ENCODE assay signal across 8 cellular contexts in the genomic region with DNA sequence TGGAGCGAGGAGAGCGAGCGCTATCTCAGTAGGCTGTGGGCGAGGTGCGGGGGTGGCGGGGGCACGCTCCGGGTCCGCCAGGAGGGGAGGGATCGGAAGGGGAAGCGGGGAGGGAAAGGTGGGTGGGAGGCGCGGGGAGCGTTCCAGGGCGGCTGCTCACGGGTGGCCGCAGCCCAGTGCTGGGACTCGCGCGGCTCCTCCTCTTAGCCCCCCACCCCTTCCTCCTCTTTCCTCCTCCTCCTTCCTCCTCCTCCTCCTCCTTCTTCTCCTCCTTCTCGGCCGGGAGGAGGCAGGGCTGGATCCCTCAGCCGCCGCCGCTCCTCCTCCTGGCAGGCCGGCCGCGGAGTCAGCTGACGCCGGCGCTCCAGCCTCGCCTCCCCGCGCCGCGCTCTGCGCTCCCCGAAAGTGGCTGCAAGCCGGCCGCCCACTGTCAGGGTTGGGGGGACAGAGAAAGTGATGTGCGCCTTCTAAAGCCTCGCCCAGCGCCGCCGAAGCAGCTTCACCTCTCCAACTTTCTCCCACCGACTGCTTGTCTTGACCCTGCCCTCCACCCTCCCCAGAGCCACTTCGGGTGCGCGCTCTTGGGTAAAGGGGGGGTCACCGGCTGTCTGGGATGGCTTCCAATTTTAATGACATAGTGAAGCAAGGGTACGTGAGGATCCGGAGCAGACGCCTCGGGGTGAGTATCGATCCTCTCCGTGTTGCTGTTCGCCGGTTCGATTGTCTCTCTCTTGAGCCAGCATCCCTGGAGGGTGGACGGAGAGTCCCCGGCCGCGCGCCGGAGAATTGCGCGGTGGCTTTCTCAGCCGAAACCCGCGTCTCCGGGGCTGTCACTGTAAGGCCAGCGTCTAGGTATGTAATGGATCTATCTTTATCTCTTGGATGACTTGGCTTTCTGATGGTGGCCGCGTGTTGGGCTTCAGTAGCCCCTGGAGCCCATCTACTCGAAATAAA. TPM values are rescaled to one million over a fixed set of nuclear protein-coding genes. Genes with fewer than 3 reads are reported as not detected.
A peak's percentile ranks its signal among the peaks of the same experiment; 100 is the strongest.
DNase-seq lines count a peak whose midpoint lies in the region; ATAC-seq and TF ChIP-seq lines count a peak whose summit lies in the region.

A gene (plus strand): TSS at position 260 of the 954 bp plus-strand sequence. CDS start 354 bp downstream, at position 614.

- no peak for TF ChIP-seq CTCF in osteoblast (IDR thresholded peaks at IDR 0.05; ENCODE audit: extremely low read depth, low read depth, low read length)

- H3K4me2 ChIP-seq in osteoblast (ENCODE audit: insufficient read depth, low read length) = peak within 1 kb of the TSS; percentile 88

- DNase-seq in AG20443 (ENCODE audit: low spot score) = peak; percentile 75
- DNase-seq in UCSD-AML1 (lab: John Stamatoyannopoulos, UW; ENCODE audit: unreplicated experiment) = peak; percentile 36
- DNase-seq in Right ventricle myocardium inferior (ENCODE audit: missing footprints) = peak; percentile 73
- DNase-seq in osteoblast (ENCODE audit: insufficient read length, low spot score, missing footprints) = no peak
- no peak for DNase-seq in germinal center (ENCODE audit: low spot score)
- DNase-seq in NCI-H526 treated with DMSO at 0.1 percent for 48 hours (lab: John Stamatoyannopoulos, UW) = no peak
- DNase-seq in activated CD4-positive, alpha-beta T cell treated with anti-CD3 and anti-CD28 coated beads for 1 hour = no peak

- H3K27me3 ChIP-seq in osteoblast (ENCODE audit: insufficient read depth, low read length) = no peaks in the 10 kb centered on the region

- intact Hi-C loops in Right ventricle myocardium inferior (cut with DNase I) = loop anchor here (5.0 to 10.0 kb wide), 2 partner anchors 172 to 261 kb away; no protein-coding TSS in a partner anchor

- peak within 1 kb of the TSS; percentile 3 for H3K27ac ChIP-seq in osteoblast (ENCODE audit: low read depth, low read length)

- H3K9me3 ChIP-seq in osteoblast (ENCODE audit: low read depth, low read length) = no peaks in the 10 kb centered on the region

- H3K36me3 ChIP-seq in osteoblast (ENCODE audit: insufficient read depth, low read length) = no peaks in the 10 kb centered on the region

- peak within 1 kb of the TSS; percentile 87 for H2AFZ ChIP-seq in osteoblast (ENCODE audit: low read length)

- peak; percentile 88 for ATAC-seq in Right ventricle myocardium inferior
- ATAC-seq in HG03342 (IDR thresholded peaks at IDR 0.05; ENCODE audit: unreplicated experiment) = no peak

- peaks cover 4% of the 10 kb centered on the region for H4K20me1 ChIP-seq in osteoblast (ENCODE audit: insufficient read depth, low read length)

- H3K4me3 ChIP-seq in osteoblast (ENCODE audit: insufficient read depth, low read length) = peak within 1 kb of the TSS; percentile 85

- H3K79me2 ChIP-seq in osteoblast (ENCODE audit: insufficient read depth, low read length) = peaks cover 19% of the 10 kb centered on the region

- peaks cover 14% of the 10 kb centered on the region for H3K4me1 ChIP-seq in osteoblast (ENCODE audit: insufficient read depth, low read length)

RNA-seq across cellular contexts. Expression of the gene that starts here (rescaled TPM):
- total RNA-seq in Right ventricle myocardium inferior (3.0 TPM), osteoblast (12.7 and 14.1 TPM in 2 replicates)

Comparison
In these comparisons a context has a peak if more than half of its experiments do, and no peak if none do; other contexts are left out.
1. DNase-seq: peak in AG20443 (single experiment), UCSD-AML1 (single experiment) and Right ventricle myocardium inferior (single experiment); none in osteoblast (single experiment), germinal center (single experiment), NCI-H526 treated with DMSO at 0.1 percent for 48 hours (single experiment) and activated CD4-positive, alpha-beta T cell treated with anti-CD3 and anti-CD28 coated beads for 1 hour (single experiment).